ENCODE assay signal across 1 cellular context in genomic region chr11:62835336-62835735, GRCh38.
A peak's percentile ranks its signal among the peaks of the same experiment; 100 is the strongest.
TF ChIP-seq lines count a peak whose summit lies in the region.

No MANE protein-coding gene starts in this region.

TF ChIP-seq in K562, 482 proteins besides CTCF, POLR2A, EP300 and RAD21:
- no peak for TF ChIP-seq MED1 (CRISPR knock-in tag; IDR thresholded peaks at IDR 0.05; ENCODE audit: borderline replicate concordance)
- 0 out of 2 replicates have a peak, but pooled peaks have one; percentile 32 for TF ChIP-seq RBFOX2 (IDR thresholded peaks at IDR 0.05; ENCODE audit: low read depth, low read length)
- TF ChIP-seq HDAC6 (IDR thresholded peaks at IDR 0.05; ENCODE audit: low read depth, low read length), result no peak
- no peak for TF ChIP-seq CCNT2 (IDR thresholded peaks at IDR 0.05; ENCODE audit: borderline replicate concordance, extremely low read depth, insufficient read length, low read depth, low read length)
- TF ChIP-seq, protein P1, sequence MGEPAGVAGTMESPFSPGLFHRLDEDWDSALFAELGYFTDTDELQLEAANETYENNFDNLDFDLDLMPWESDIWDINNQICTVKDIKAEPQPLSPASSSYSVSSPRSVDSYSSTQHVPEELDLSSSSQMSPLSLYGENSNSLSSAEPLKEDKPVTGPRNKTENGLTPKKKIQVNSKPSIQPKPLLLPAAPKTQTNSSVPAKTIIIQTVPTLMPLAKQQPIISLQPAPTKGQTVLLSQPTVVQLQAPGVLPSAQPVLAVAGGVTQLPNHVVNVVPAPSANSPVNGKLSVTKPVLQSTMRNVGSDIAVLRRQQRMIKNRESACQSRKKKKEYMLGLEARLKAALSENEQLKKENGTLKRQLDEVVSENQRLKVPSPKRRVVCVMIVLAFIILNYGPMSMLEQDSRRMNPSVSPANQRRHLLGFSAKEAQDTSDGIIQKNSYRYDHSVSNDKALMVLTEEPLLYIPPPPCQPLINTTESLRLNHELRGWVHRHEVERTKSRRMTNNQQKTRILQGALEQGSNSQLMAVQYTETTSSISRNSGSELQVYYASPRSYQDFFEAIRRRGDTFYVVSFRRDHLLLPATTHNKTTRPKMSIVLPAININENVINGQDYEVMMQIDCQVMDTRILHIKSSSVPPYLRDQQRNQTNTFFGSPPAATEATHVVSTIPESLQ (CRISPR knock-in tag; IDR thresholded peaks at IDR 0.05), result no peak
- no peak for TF ChIP-seq ATF1 (CRISPR knock-in tag; IDR thresholded peaks at IDR 0.05)
- no peak for TF ChIP-seq ATF1 (tag; IDR thresholded peaks at IDR 0.05)
